In the genomic region with DNA sequence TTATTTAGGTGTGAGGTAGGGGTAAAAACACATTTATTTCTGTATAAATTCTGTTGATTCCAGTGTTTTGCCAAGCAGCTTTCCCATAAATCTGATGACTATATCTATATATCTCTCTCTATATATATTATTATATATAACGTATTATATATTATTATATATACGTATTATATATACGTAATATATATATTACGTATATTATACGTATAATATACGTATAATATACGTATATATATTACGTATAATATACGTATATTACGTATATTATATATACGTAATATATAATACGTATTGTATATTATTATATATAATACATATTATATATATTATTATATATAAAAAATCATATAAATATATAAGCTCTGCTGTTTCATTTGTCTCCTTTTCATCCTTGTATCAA, we compare ENCODE assay signal across 32 cellular contexts.
"Had no signal": no experiment of that assay in that cellular context is flagged by ENCODE, and none has a peak within 500 bp of the region (broad histone marks: within the 10 kb centered on the region; RNA-seq: fewer than 3 reads in every experiment).

No MANE protein-coding gene starts in this region.

- H3K4me1 ChIP-seq: ascending aorta, Peyer's patch had no signal

- ATAC-seq: activated CD4-positive, alpha-beta T cell treated with anti-CD3 and anti-CD28 coated beads for 36 hours; activated CD8-positive, alpha-beta T cell treated with anti-CD3 and anti-CD28 coated beads, Interleukin-2, amount 10 ng/mL, durations not matched to agents 7 days and 5 days; PC-3; Right ventricle myocardium inferior had no signal

- H3K4me3 ChIP-seq: ascending aorta, cardiac muscle cell, MG63, Peyer's patch had no signal

- H3K27ac ChIP-seq: ascending aorta, cardiac muscle cell, Peyer's patch, RWPE1, WERI-Rb-1 had no signal

- H3K36me3 ChIP-seq: ascending aorta, cardiac muscle cell, MG63, Peyer's patch, WERI-Rb-1 had no signal

- H3K9me3 ChIP-seq: ascending aorta, MG63, Peyer's patch had no signal

- H3K27me3 ChIP-seq: ascending aorta, cardiac muscle cell, MG63, Peyer's patch had no signal

- DNase-seq: activated CD4-positive, alpha-beta T cell treated with anti-CD3 and anti-CD28 coated beads for 36 hours; activated CD4-positive, alpha-beta T cell treated with anti-CD3 and anti-CD28 coated beads, Interleukin-2, amount 10 ng/mL, durations not matched to agents 7 days and 5 days; activated CD4-positive, alpha-beta T cell treated with anti-CD3 and anti-CD28 coated beads, Interleukin-2, amount 50 U/mL, for 48 hours; activated CD8-positive, alpha-beta T cell treated with anti-CD3 and anti-CD28 coated beads, Interleukin-2, amount 10 ng/mL, durations not matched to agents 7 days and 5 days; activated gamma-delta T cell; activated naive CD4-positive, alpha-beta T cell treated with Interleukin-2 at 50 U/mL for 16 hours; activated naive CD8-positive, alpha-beta T cell treated with anti-CD3 and anti-CD28 coated beads, Interleukin-2, amount 10 ng/mL, durations not matched to agents 7 days and 5 days; activated T-cell treated with anti-CD3 and anti-CD28 coated beads, Interleukin-2, amount 50 U/mL, for 24 hours; amygdala; Kasumi-1; KG1; MG63; NCI-H1048; NCI-H1105 treated with DMSO at 0.1 percent for 48 hours; NCI-H1436 treated with DMSO at 0.1 percent for 48 hours; NCI-H187; NCI-H2029 treated with DMSO at 0.1 percent for 48 hours; NCI-H2171 treated with DMSO at 0.1 percent for 48 hours; NCI-H226; NCI-H446 treated with DMSO at 0.1 percent for 48 hours; NCI-H524; PC-3; Peyer's patch; SW 1271; T-helper 1 cell; T-helper 2 cell; T-helper 9 cell; WERI-Rb-1 had no signal
